Comparison of ENCODE assay signal across 1 cellular context in genomic region chr19:33263325-33264023, GRCh38.
TF ChIP-seq lines count a peak whose summit lies in the region.

No MANE protein-coding gene starts in this region.

TF ChIP-seq in K562, 482 proteins besides CTCF, POLR2A, EP300 and RAD21 (continued from another document and continues in another):
- TF ChIP-seq RFX5 (IDR thresholded peaks at IDR 0.05; ENCODE audit: low read depth, low read length) (no peak), BRD4 (IDR thresholded peaks at IDR 0.05) (no peak), KLF1 (tag; IDR thresholded peaks at IDR 0.05) (no peak), ELK3 (CRISPR knock-in tag; IDR thresholded peaks at IDR 0.05) (no peak), SP2 (IDR thresholded peaks at IDR 0.05; ENCODE audit: extremely low read depth, low read depth, low read length, poor library complexity, severe bottlenecking) (no peak), RUNX1 (IDR thresholded peaks at IDR 0.05; ENCODE audit: low read depth) (no peak), FUS (optimal IDR thresholded peaks at IDR 0.05; ENCODE audit: low read depth, low read length) (no peak), CEBPG (CRISPR knock-in tag; IDR thresholded peaks at IDR 0.05) (no peak), CEBPG (tag; conservative IDR thresholded peaks at IDR 0.05 in 1 of 2, IDR thresholded peaks at IDR 0.05 in 1 of 2) (no peak), DPF2 (IDR thresholded peaks at IDR 0.05) (peak; percentile 77; the same call in 1 of the 2 replicates), SIX5 (IDR thresholded peaks at IDR 0.05; ENCODE audit: borderline replicate concordance in 1 of 2, insufficient read depth in 1 of 2, low read depth in 1 of 2, low read length in 2 of 2) (no peak), MLLT1 (IDR thresholded peaks at IDR 0.05) (no peak), JUND (IDR thresholded peaks at IDR 0.05; ENCODE audit: borderline replicate concordance, low read depth, low read length) (0 out of 2 replicates have a peak, but pooled peaks have one; percentile 36), JUND (tag; IDR thresholded peaks at IDR 0.05; ENCODE audit: borderline replicate concordance, low read depth, low read length) (no peak; the same call in 2 of the 3 replicates), PHB2 (IDR thresholded peaks at IDR 0.05; ENCODE audit: low read depth) (no peak), SIRT6 (IDR thresholded peaks at IDR 0.05; ENCODE audit: low read depth, low read length) (no peak), GATAD2A (IDR thresholded peaks at IDR 0.05) (no peak), ZNF197 (CRISPR knock-in tag; IDR thresholded peaks at IDR 0.05; ENCODE audit: low read depth) (no peak), KDM2B (CRISPR knock-in tag; IDR thresholded peaks at IDR 0.05) (no peak), GABPA (tag; conservative IDR thresholded peaks at IDR 0.05; ENCODE audit: low read depth) (no peak), RNF219 (CRISPR knock-in tag; IDR thresholded peaks at IDR 0.05) (no peak), ZNF41 (CRISPR knock-in tag; conservative IDR thresholded peaks at IDR 0.05) (no peak), KDM1A (IDR thresholded peaks at IDR 0.05) (peak; percentile 19 to 52; a peak in 1 of 4 replicates), CBX1 (IDR thresholded peaks at IDR 0.05; ENCODE audit: low read depth) (no peak), CHCHD3 (CRISPR knock-in tag; IDR thresholded peaks at IDR 0.05) (no peak), ZSCAN29 (IDR thresholded peaks at IDR 0.05) (no peak), HSF4 (CRISPR knock-in tag; IDR thresholded peaks at IDR 0.05; ENCODE audit: borderline replicate concordance) (no peak), MYC (IDR thresholded peaks at IDR 0.05; ENCODE audit: low read depth, low read length) (0 out of 2 replicates have a peak, but pooled peaks have one; percentile 31), MYC (CRISPR knock-in tag; IDR thresholded peaks at IDR 0.05; ENCODE audit: borderline replicate concordance, low read depth) (no peak), GATAD2B (IDR thresholded peaks at IDR 0.05; ENCODE audit: borderline replicate concordance) (no peak), UBTF (IDR thresholded peaks at IDR 0.05; ENCODE audit: borderline replicate concordance in 1 of 2, low read depth in 2 of 2, low read length in 2 of 2) (no peak), HMBOX1 (IDR thresholded peaks at IDR 0.05) (no peak), ZNF212 (CRISPR knock-in tag; IDR thresholded peaks at IDR 0.05) (no peak), ZNF584 (CRISPR knock-in tag; IDR thresholded peaks at IDR 0.05; ENCODE audit: low read depth) (no peak), HCFC1 (IDR thresholded peaks at IDR 0.05; ENCODE audit: low read depth, low read length) (no peak), ARID2 (IDR thresholded peaks at IDR 0.05) (no peak), HNRNPUL1 (IDR thresholded peaks at IDR 0.05; ENCODE audit: low read length) (no peak), ESRRB (CRISPR knock-in tag; IDR thresholded peaks at IDR 0.05; ENCODE audit: borderline replicate concordance) (no peak), ZNF384 (IDR thresholded peaks at IDR 0.05; ENCODE audit: low read depth, low read length) (no peak), L3MBTL2 (IDR thresholded peaks at IDR 0.05) (peak; percentile 92), GABPB2 (CRISPR knock-in tag; conservative IDR thresholded peaks at IDR 0.05) (no peak), TEAD1 (CRISPR knock-in tag; IDR thresholded peaks at IDR 0.05) (no peak), RBM22 (IDR thresholded peaks at IDR 0.05; ENCODE audit: low read depth, low read length, poor library complexity, severe bottlenecking) (no peak), CBX3 (IDR thresholded peaks at IDR 0.05; ENCODE audit: borderline replicate concordance in 1 of 2, low read length in 2 of 2) (no peak)
- TF ChIP-seq, protein P1, sequence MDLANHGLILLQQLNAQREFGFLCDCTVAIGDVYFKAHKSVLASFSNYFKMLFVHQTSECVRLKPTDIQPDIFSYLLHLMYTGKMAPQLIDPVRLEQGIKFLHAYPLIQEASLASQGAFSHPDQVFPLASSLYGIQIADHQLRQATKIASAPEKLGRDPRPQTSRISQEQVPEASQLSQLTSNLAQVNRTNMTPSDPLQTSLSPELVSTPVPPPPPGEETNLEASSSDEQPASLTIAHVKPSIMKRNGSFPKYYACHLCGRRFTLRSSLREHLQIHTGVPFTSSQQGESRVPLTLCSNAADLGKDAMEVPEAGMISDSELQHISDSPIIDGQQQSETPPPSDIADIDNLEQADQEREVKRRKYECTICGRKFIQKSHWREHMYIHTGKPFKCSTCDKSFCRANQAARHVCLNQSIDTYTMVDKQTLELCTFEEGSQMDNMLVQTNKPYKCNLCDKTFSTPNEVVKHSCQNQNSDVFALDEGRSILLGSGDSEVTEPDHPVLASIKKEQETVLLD (IDR thresholded peaks at IDR 0.05), result no peak
- TF ChIP-seq, protein P2, sequence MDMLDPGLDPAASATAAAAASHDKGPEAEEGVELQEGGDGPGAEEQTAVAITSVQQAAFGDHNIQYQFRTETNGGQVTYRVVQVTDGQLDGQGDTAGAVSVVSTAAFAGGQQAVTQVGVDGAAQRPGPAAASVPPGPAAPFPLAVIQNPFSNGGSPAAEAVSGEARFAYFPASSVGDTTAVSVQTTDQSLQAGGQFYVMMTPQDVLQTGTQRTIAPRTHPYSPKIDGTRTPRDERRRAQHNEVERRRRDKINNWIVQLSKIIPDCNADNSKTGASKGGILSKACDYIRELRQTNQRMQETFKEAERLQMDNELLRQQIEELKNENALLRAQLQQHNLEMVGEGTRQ (CRISPR knock-in tag; IDR thresholded peaks at IDR 0.05), result no peak
- TF ChIP-seq, protein P3, sequence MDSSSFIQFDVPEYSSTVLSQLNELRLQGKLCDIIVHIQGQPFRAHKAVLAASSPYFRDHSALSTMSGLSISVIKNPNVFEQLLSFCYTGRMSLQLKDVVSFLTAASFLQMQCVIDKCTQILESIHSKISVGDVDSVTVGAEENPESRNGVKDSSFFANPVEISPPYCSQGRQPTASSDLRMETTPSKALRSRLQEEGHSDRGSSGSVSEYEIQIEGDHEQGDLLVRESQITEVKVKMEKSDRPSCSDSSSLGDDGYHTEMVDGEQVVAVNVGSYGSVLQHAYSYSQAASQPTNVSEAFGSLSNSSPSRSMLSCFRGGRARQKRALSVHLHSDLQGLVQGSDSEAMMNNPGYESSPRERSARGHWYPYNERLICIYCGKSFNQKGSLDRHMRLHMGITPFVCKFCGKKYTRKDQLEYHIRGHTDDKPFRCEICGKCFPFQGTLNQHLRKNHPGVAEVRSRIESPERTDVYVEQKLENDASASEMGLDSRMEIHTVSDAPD (CRISPR knock-in tag; IDR thresholded peaks at IDR 0.05), result no peak
- TF ChIP-seq, protein P4, sequence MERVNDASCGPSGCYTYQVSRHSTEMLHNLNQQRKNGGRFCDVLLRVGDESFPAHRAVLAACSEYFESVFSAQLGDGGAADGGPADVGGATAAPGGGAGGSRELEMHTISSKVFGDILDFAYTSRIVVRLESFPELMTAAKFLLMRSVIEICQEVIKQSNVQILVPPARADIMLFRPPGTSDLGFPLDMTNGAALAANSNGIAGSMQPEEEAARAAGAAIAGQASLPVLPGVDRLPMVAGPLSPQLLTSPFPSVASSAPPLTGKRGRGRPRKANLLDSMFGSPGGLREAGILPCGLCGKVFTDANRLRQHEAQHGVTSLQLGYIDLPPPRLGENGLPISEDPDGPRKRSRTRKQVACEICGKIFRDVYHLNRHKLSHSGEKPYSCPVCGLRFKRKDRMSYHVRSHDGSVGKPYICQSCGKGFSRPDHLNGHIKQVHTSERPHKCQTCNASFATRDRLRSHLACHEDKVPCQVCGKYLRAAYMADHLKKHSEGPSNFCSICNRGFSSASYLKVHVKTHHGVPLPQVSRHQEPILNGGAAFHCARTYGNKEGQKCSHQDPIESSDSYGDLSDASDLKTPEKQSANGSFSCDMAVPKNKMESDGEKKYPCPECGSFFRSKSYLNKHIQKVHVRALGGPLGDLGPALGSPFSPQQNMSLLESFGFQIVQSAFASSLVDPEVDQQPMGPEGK (CRISPR knock-in tag; IDR thresholded peaks at IDR 0.05; ENCODE audit: borderline replicate concordance), result no peak
- TF ChIP-seq, protein P5, sequence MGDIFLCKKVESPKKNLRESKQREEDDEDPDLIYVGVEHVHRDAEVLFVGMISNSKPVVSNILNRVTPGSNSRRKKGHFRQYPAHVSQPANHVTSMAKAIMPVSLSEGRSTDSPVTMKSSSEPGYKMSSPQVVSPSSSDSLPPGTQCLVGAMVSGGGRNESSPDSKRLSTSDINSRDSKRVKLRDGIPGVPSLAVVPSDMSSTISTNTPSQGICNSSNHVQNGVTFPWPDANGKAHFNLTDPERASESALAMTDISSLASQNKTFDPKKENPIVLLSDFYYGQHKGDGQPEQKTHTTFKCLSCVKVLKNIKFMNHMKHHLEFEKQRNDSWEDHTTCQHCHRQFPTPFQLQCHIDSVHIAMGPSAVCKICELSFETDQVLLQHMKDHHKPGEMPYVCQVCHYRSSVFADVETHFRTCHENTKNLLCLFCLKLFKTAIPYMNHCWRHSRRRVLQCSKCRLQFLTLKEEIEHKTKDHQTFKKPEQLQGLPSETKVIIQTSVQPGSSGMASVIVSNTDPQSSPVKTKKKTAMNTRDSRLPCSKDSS (IDR thresholded peaks at IDR 0.05; ENCODE audit: low read depth, partially characterized antibody), result no peak
- TF ChIP-seq, protein P6, sequence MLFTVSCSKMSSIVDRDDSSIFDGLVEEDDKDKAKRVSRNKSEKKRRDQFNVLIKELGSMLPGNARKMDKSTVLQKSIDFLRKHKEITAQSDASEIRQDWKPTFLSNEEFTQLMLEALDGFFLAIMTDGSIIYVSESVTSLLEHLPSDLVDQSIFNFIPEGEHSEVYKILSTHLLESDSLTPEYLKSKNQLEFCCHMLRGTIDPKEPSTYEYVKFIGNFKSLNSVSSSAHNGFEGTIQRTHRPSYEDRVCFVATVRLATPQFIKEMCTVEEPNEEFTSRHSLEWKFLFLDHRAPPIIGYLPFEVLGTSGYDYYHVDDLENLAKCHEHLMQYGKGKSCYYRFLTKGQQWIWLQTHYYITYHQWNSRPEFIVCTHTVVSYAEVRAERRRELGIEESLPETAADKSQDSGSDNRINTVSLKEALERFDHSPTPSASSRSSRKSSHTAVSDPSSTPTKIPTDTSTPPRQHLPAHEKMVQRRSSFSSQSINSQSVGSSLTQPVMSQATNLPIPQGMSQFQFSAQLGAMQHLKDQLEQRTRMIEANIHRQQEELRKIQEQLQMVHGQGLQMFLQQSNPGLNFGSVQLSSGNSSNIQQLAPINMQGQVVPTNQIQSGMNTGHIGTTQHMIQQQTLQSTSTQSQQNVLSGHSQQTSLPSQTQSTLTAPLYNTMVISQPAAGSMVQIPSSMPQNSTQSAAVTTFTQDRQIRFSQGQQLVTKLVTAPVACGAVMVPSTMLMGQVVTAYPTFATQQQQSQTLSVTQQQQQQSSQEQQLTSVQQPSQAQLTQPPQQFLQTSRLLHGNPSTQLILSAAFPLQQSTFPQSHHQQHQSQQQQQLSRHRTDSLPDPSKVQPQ (CRISPR knock-in tag; IDR thresholded peaks at IDR 0.05; ENCODE audit: borderline replicate concordance), result 0 out of 2 replicates have a peak, but pooled peaks have one; percentile 12
